In the genomic region with DNA sequence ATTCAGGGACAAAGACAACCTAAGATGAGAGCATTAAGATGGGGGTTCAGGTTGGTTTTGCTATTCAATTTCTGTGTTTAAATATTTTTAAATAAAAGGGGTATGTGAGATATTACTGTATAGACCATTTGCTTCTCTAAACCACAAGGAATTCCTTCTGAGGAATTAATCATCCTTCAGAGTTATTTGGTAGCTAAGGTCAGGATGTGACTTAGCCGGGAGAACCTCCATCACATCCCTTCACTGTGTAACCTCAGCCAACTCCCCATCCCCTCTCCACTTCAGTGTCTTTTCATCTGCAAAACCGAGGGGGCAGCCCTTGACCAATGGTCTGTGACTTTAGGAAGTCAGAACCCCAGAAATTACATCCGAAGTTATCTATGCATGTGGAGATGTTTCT, we compare ENCODE assay signal across 1 cellular context.
TF ChIP-seq lines count a peak whose summit lies in the region.

No MANE protein-coding gene starts in this region.

TF ChIP-seq in GM23338, 12 proteins besides CTCF, POLR2A, EP300 and RAD21:
- TF ChIP-seq, protein P1, sequence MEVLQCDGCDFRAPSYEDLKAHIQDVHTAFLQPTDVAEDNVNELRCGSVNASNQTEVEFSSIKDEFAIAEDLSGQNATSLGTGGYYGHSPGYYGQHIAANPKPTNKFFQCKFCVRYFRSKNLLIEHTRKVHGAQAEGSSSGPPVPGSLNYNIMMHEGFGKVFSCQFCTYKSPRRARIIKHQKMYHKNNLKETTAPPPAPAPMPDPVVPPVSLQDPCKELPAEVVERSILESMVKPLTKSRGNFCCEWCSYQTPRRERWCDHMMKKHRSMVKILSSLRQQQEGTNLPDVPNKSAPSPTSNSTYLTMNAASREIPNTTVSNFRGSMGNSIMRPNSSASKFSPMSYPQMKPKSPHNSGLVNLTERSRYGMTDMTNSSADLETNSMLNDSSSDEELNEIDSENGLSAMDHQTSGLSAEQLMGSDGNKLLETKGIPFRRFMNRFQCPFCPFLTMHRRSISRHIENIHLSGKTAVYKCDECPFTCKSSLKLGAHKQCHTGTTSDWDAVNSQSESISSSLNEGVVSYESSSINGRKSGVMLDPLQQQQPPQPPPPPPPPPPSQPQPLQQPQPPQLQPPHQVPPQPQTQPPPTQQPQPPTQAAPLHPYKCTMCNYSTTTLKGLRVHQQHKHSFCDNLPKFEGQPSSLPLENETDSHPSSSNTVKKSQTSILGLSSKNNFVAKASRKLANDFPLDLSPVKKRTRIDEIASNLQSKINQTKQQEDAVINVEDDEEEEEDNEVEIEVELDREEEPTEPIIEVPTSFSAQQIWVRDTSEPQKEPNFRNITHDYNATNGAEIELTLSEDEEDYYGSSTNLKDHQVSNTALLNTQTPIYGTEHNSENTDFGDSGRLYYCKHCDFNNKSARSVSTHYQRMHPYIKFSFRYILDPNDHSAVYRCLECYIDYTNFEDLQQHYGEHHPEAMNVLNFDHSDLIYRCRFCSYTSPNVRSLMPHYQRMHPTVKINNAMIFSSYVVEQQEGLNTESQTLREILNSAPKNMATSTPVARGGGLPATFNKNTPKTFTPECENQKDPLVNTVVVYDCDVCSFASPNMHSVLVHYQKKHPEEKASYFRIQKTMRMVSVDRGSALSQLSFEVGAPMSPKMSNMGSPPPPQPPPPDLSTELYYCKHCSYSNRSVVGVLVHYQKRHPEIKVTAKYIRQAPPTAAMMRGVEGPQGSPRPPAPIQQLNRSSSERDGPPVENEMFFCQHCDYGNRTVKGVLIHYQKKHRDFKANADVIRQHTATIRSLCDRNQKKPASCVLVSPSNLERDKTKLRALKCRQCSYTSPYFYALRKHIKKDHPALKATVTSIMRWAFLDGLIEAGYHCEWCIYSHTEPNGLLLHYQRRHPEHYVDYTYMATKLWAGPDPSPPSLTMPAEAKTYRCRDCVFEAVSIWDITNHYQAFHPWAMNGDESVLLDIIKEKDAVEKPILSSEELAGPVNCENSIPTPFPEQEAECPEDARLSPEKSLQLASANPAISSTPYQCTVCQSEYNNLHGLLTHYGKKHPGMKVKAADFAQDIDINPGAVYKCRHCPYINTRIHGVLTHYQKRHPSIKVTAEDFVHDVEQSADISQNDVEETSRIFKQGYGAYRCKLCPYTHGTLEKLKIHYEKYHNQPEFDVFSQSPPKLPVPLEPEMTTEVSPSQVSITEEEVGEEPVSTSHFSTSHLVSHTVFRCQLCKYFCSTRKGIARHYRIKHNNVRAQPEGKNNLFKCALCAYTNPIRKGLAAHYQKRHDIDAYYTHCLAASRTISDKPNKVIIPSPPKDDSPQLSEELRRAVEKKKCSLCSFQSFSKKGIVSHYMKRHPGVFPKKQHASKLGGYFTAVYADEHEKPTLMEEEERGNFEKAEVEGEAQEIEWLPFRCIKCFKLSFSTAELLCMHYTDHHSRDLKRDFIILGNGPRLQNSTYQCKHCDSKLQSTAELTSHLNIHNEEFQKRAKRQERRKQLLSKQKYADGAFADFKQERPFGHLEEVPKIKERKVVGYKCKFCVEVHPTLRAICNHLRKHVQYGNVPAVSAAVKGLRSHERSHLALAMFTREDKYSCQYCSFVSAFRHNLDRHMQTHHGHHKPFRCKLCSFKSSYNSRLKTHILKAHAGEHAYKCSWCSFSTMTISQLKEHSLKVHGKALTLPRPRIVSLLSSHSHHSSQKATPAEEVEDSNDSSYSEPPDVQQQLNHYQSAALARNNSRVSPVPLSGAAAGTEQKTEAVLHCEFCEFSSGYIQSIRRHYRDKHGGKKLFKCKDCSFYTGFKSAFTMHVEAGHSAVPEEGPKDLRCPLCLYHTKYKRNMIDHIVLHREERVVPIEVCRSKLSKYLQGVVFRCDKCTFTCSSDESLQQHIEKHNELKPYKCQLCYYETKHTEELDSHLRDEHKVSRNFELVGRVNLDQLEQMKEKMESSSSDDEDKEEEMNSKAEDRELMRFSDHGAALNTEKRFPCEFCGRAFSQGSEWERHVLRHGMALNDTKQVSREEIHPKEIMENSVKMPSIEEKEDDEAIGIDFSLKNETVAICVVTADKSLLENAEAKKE (CRISPR knock-in tag; IDR thresholded peaks at IDR 0.05), result no peak
- TF ChIP-seq POLR2AphosphoS5 (IDR thresholded peaks at IDR 0.05; ENCODE audit: low read depth) (no peak), ETS1 (IDR thresholded peaks at IDR 0.05) (no peak), EZH2 (IDR thresholded peaks at IDR 0.05; ENCODE audit: low read depth, unreplicated experiment) (no peak), ZNF331 (CRISPR knock-in tag; IDR thresholded peaks at IDR 0.05; ENCODE audit: low read depth) (no peak), EZH2phosphoT487 (IDR thresholded peaks at IDR 0.05; ENCODE audit: unreplicated experiment) (no peak), NANOG (IDR thresholded peaks at IDR 0.05; ENCODE audit: borderline replicate concordance) (no peak), ZNF114 (CRISPR knock-in tag; IDR thresholded peaks at IDR 0.05) (no peak), STAT1 (IDR thresholded peaks at IDR 0.05; ENCODE audit: unreplicated experiment) (no peak), JUNB (IDR thresholded peaks at IDR 0.05; ENCODE audit: unreplicated experiment) (no peak), CREB1 (CRISPR knock-in tag; IDR thresholded peaks at IDR 0.05; ENCODE audit: low read depth) (no peak)
- TF ChIP-seq, protein P2, sequence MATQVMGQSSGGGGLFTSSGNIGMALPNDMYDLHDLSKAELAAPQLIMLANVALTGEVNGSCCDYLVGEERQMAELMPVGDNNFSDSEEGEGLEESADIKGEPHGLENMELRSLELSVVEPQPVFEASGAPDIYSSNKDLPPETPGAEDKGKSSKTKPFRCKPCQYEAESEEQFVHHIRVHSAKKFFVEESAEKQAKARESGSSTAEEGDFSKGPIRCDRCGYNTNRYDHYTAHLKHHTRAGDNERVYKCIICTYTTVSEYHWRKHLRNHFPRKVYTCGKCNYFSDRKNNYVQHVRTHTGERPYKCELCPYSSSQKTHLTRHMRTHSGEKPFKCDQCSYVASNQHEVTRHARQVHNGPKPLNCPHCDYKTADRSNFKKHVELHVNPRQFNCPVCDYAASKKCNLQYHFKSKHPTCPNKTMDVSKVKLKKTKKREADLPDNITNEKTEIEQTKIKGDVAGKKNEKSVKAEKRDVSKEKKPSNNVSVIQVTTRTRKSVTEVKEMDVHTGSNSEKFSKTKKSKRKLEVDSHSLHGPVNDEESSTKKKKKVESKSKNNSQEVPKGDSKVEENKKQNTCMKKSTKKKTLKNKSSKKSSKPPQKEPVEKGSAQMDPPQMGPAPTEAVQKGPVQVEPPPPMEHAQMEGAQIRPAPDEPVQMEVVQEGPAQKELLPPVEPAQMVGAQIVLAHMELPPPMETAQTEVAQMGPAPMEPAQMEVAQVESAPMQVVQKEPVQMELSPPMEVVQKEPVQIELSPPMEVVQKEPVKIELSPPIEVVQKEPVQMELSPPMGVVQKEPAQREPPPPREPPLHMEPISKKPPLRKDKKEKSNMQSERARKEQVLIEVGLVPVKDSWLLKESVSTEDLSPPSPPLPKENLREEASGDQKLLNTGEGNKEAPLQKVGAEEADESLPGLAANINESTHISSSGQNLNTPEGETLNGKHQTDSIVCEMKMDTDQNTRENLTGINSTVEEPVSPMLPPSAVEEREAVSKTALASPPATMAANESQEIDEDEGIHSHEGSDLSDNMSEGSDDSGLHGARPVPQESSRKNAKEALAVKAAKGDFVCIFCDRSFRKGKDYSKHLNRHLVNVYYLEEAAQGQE (IDR thresholded peaks at IDR 0.05; ENCODE audit: unreplicated experiment), result no peak
